Comparison of ENCODE assay signal across 29 cellular contexts in the genomic region with DNA sequence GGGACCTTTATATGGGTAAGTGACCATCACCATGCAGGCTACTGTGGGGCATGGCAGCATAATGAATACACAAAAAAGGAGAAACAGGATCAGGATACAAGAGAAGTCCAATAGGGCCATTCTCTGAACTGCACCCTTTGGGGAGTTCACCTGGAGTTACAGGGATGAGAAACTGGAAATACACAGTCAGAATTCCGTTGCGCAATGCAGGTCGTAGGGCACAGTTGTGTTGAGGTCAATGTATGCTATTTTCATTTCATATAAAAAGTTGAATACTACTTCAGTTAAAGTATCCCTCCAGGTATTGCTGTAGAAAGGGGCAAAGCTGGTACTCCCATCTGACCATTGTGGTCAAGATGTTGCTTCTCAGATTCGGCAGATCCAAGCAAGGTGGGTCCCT.
"Had no signal": no experiment of that assay in that cellular context is flagged by ENCODE, and none has a peak within 500 bp of the region (broad histone marks: within the 10 kb centered on the region; RNA-seq: fewer than 3 reads in every experiment).

No MANE protein-coding gene starts in this region.

- H3K36me3 ChIP-seq: esophagus muscularis mucosa, esophagus squamous epithelium, gastrocnemius medialis, gastroesophageal sphincter, heart left ventricle, heart right ventricle had no signal

- H3K27ac Mint-ChIP-seq: dendritic cell treated with granulocyte-macrophage colony-stimulating factor and Interleukin-4, amounts not matched to agents 40 ng/mL and 50 ng/mL, for 4 days; effector memory CD8-positive, alpha-beta T cell; endodermal cell had no signal

- ATAC-seq: effector memory CD8-positive, alpha-beta T cell; esophagus mucosa; foreskin keratinocyte; gastrocnemius medialis; gastroesophageal sphincter; heart left ventricle; heart right ventricle had no signal

- DNase-seq: cortex of kidney; dermis blood vessel endothelial cell; dorsolateral prefrontal cortex; effector CD4-positive, alpha-beta T cell; effector CD8-positive, alpha-beta T cell; effector memory CD4-positive, alpha-beta T cell; effector memory CD8-positive, alpha-beta T cell; endodermal cell; erythroblast; esophagus squamous epithelium; foreskin fibroblast; foreskin keratinocyte; foreskin melanocyte; gastrocnemius medialis; glutamatergic neuron; head of caudate nucleus; heart left ventricle; heart right ventricle; hippocampal formation had no signal

- H3K4me3 Mint-ChIP-seq: dendritic cell treated with granulocyte-macrophage colony-stimulating factor and Interleukin-4, amounts not matched to agents 40 ng/mL and 50 ng/mL, for 4 days; effector memory CD8-positive, alpha-beta T cell; endodermal cell had no signal

- H3K4me1 ChIP-seq: esophagus muscularis mucosa, esophagus squamous epithelium, foreskin keratinocyte, gastrocnemius medialis, gastroesophageal sphincter, heart left ventricle, heart right ventricle had no signal

- H2AFZ ChIP-seq: hepatocyte had no signal

- H3K4me2 ChIP-seq: hepatocyte had no signal

- H3K9me3 Mint-ChIP-seq: dendritic cell treated with granulocyte-macrophage colony-stimulating factor and Interleukin-4, amounts not matched to agents 40 ng/mL and 50 ng/mL, for 4 days; effector memory CD8-positive, alpha-beta T cell; endodermal cell had no signal

- H3K79me2 ChIP-seq: hepatocyte had no signal

- H3K4me3 ChIP-seq: coronary artery, dorsolateral prefrontal cortex, esophagus muscularis mucosa, esophagus squamous epithelium, gastrocnemius medialis, gastroesophageal sphincter, heart left ventricle, heart right ventricle, hepatocyte had no signal

- H3K27ac ChIP-seq: coronary artery, dorsolateral prefrontal cortex, epithelial cell of prostate, esophagus muscularis mucosa, esophagus squamous epithelium, foreskin keratinocyte, gastrocnemius medialis, gastroesophageal sphincter, heart left ventricle, heart right ventricle, hepatocyte had no signal

- H3K9me3 ChIP-seq: esophagus muscularis mucosa, esophagus squamous epithelium, gastrocnemius medialis, gastroesophageal sphincter, heart left ventricle had no signal

- H3K4me1 Mint-ChIP-seq: endodermal cell had no signal

- H3K27me3 Mint-ChIP-seq: dendritic cell treated with granulocyte-macrophage colony-stimulating factor and Interleukin-4, amounts not matched to agents 40 ng/mL and 50 ng/mL, for 4 days; effector memory CD8-positive, alpha-beta T cell had no signal

- FAIRE-seq: endometrium, endothelial cell of umbilical vein, frontal cortex had no signal

- H3K27me3 ChIP-seq: dorsolateral prefrontal cortex, esophagus muscularis mucosa, esophagus squamous epithelium, foreskin keratinocyte, gastrocnemius medialis, gastroesophageal sphincter, heart left ventricle, heart right ventricle, hepatocyte had no signal
